18 cellular contexts compared by ENCODE assay signal in genomic region chr2:84038866-84039265, GRCh38.
"Had no signal": no experiment of that assay in that cellular context is flagged by ENCODE, and none has a peak within 500 bp of the region (broad histone marks: within the 10 kb centered on the region; RNA-seq: fewer than 3 reads in every experiment).

No MANE protein-coding gene starts in this region.

- H3K27me3 ChIP-seq: ascending aorta, heart left ventricle, upper lobe of right lung had no signal

- H3K27ac ChIP-seq: ascending aorta, coronary artery, heart left ventricle, upper lobe of right lung, WERI-Rb-1 had no signal

- H3K4me1 ChIP-seq: ascending aorta, heart left ventricle, upper lobe of right lung had no signal

- DNase-seq: activated CD4-positive, alpha-beta memory T cell treated with anti-CD3 and anti-CD28 coated beads, Interleukin-2, amount 10 ng/mL, durations not matched to agents 7 days and 5 days; activated CD4-positive, alpha-beta T cell treated with anti-CD3 and anti-CD28 coated beads for 36 hours; activated CD8-positive, alpha-beta memory T cell treated with anti-CD3 and anti-CD28 coated beads, Interleukin-2, amount 50 U/mL, for 48 hours; activated naive CD4-positive, alpha-beta T cell treated with Interleukin-2 at 50 U/mL for 16 hours; activated naive CD8-positive, alpha-beta T cell treated with anti-CD3 and anti-CD28 coated beads, Interleukin-2, amount 50 U/mL, for 24 hours; effector CD4-positive, alpha-beta T cell; foreskin melanocyte; heart left ventricle; left ventricle myocardium superior; mesenchymal stem cell; stimulated activated CD4-positive, alpha-beta T cell treated with anti-CD3 and anti-CD28 coated beads, Interleukin-4, amount 100 ng/mL, for 1 hour; stimulated activated CD8-positive, alpha-beta memory T cell treated with anti-CD3 and anti-CD28 coated beads, Interleukin-4, amount 100 ng/mL, for 48 hours; upper lobe of right lung; WERI-Rb-1 had no signal

- ATAC-seq: activated CD4-positive, alpha-beta T cell treated with anti-CD3 and anti-CD28 coated beads for 36 hours; activated naive CD8-positive, alpha-beta T cell treated with anti-CD3 and anti-CD28 coated beads, Interleukin-2, amount 50 U/mL, for 24 hours; heart left ventricle; left ventricle myocardium superior; upper lobe of right lung had no signal

- FAIRE-seq: endothelial cell of umbilical vein, keratinocyte had no signal

- H3K4me3 ChIP-seq: ascending aorta, coronary artery, heart left ventricle, upper lobe of right lung had no signal

- H3K9me3 ChIP-seq: ascending aorta, heart left ventricle, upper lobe of right lung had no signal

- H3K36me3 ChIP-seq: ascending aorta, heart left ventricle, upper lobe of right lung, WERI-Rb-1 had no signal
